ENCODE assay signal across 8 cellular contexts in genomic region chr7:101817930-101818698, GRCh38. TPM values are rescaled to one million over a fixed set of nuclear protein-coding genes. Genes with fewer than 3 reads are reported as not detected.
A peak's percentile ranks its signal among the peaks of the same experiment; 100 is the strongest.
DNase-seq lines count a peak whose midpoint lies in the region; ATAC-seq, FAIRE-seq and TF ChIP-seq lines count a peak whose summit lies in the region.

No MANE protein-coding gene starts in this region.

- H3K36me3 ChIP-seq in H7 (replicated peaks; ENCODE audit: control insufficient read depth, insufficient read depth, low read length) (no peaks in the 10 kb centered on the region), WERI-Rb-1 (no peaks in the 10 kb centered on the region; the same call in none of the 2 replicates), small intestine (ENCODE audit: control insufficient read depth in 2 of 2, insufficient read depth in 2 of 2, low read length in 2 of 2) (no peaks in the 10 kb centered on the region)

- peaks cover 11% of the 10 kb centered on the region for H3K4me1 Mint-ChIP-seq in glutamatergic neuron (ENCODE audit: low read depth, unreplicated experiment)

- peak overlapping the region; percentile 83 for H3K4me3 Mint-ChIP-seq in glutamatergic neuron (ENCODE audit: unreplicated experiment)

- no peak for DNase-seq in H7
- DNase-seq in WERI-Rb-1, result no peak
- no peak for DNase-seq in glutamatergic neuron
- DNase-seq in small intestine, result no peak
- no peak for DNase-seq in kidney tubule cell (ENCODE audit: low spot score)
- DNase-seq in NCI-H2081 (lab: John Stamatoyannopoulos, UW), result no peak
- DNase-seq in HK-2 (ENCODE audit: unreplicated experiment), result no peak

- peaks cover 0 to 6% of the 10 kb centered on the region in 2 donors for H3K4me1 ChIP-seq in small intestine (ENCODE audit: control insufficient read depth in 2 of 2, insufficient read depth in 1 of 2, low read depth in 1 of 2, low read length in 1 of 2)

- H3K27me3 Mint-ChIP-seq in glutamatergic neuron (ENCODE audit: unreplicated experiment), result peaks cover 6% of the 10 kb centered on the region

- no peaks in the 10 kb centered on the region for H3K36me3 Mint-ChIP-seq in glutamatergic neuron (ENCODE audit: unreplicated experiment)

- no peak for ATAC-seq in GM18517 (IDR thresholded peaks at IDR 0.05; ENCODE audit: unreplicated experiment)

- H3K9me3 Mint-ChIP-seq in glutamatergic neuron (ENCODE audit: unreplicated experiment), result peaks cover 10% of the 10 kb centered on the region

- H3K27ac ChIP-seq in WERI-Rb-1 (no peak overlapping the region), small intestine (ENCODE audit: low read depth in 1 of 2, low read length in 1 of 2) (no peak overlapping the region)

- TF ChIP-seq CTCF in WERI-Rb-1 (IDR thresholded peaks at IDR 0.05; ENCODE audit: low read depth, low read length) (no peak), glutamatergic neuron (IDR thresholded peaks at IDR 0.05; ENCODE audit: partially characterized antibody, unreplicated experiment) (no peak)

- H3K9me3 ChIP-seq in WERI-Rb-1 (ENCODE audit: severe bottlenecking) (no peaks in the 10 kb centered on the region), small intestine (ENCODE audit: control insufficient read depth, low read depth) (no peaks in the 10 kb centered on the region)

- no peak for FAIRE-seq in small intestine (lab: Jason Lieb, UNC)

- H3K27me3 ChIP-seq in H7 (ENCODE audit: control insufficient read depth, insufficient read depth, low read length) (peaks cover 8% of the 10 kb centered on the region), WERI-Rb-1 (ENCODE audit: insufficient read depth, low read depth, severe bottlenecking) (peaks cover 5% of the 10 kb centered on the region), small intestine (ENCODE audit: control insufficient read depth in 2 of 2, insufficient read depth in 2 of 2, low read length in 2 of 2) (no peaks in the 10 kb centered on the region)

- WGBS in small intestine, 3 donors, result 48 to 59% (median 52%) methylated on average over 13 of the region's 13 CpGs

- H3K27ac Mint-ChIP-seq in glutamatergic neuron (ENCODE audit: unreplicated experiment), result peak overlapping the region; percentile 30

- H3K4me3 ChIP-seq in H7 (ENCODE audit: insufficient read depth, low read depth, low read length), result peak overlapping the region; percentile 81
- H3K4me3 ChIP-seq in WERI-Rb-1 (ENCODE audit: low read depth, low read length), result peak overlapping the region; percentile 60
- peak overlapping the region; percentile 89 to 93 for H3K4me3 ChIP-seq in small intestine (ENCODE audit: low read depth in 1 of 2, low read length in 2 of 2)

RNA-seq across cellular contexts. Expression of gene CUX1, which starts 0.7 kb away (rescaled TPM):
- total RNA-seq in H7 (2014; rRNA removed; shearing (Covaris generic)), result 25.3 and 28.2 TPM in 2 replicates
- 56.5 TPM for total RNA-seq in glutamatergic neuron (ENCODE audit: unreplicated experiment)
- 10 to 100 TPM; 29.2 to 32.9 (median 31.8) TPM for polyA plus RNA-seq in small intestine
